In genomic region chr1:61111084-61112050, GRCh38 we compare ENCODE assay signal across 21 cellular contexts. TPM values are rescaled to one million over a fixed set of nuclear protein-coding genes. Genes with fewer than 3 reads are reported as not detected.
DNase-seq lines count a peak whose midpoint lies in the region; ATAC-seq and TF ChIP-seq lines count a peak whose summit lies in the region.
"Had no signal": no experiment of that assay in that cellular context is flagged by ENCODE, and none has a peak within 500 bp of the region (broad histone marks: within the 10 kb centered on the region; RNA-seq: fewer than 3 reads in every experiment).

No MANE protein-coding gene starts in this region.

- H3K9me3 Mint-ChIP-seq in GM23338, result peaks cover 6% of the 10 kb centered on the region; the same call in 2 of the 3 replicates
- no peaks in the 10 kb centered on the region for H3K9me3 Mint-ChIP-seq in stimulated activated effector memory CD8-positive, alpha-beta T cell treated with anti-CD3 and anti-CD28 coated beads, Interleukin-12 subunit alpha, Interleukin-12 subunit beta, amount 100 ng/mL, for 72 hours
- H3K9me3 Mint-ChIP-seq: CD4-positive, alpha-beta T cell had no signal

- 0 out of 2 replicates have a peak overlapping the region, but pooled peaks have one; percentile 41 for H3K27ac ChIP-seq in GM23338 (ENCODE audit: low read depth)
- H3K27ac ChIP-seq in adrenal gland, result peak overlapping the region in 4 of 5 donors; percentile 24 to 57 (median 31)
- H3K27ac ChIP-seq in left lung, result peak overlapping the region; percentile 6 to 10
- peak overlapping the region; percentile 30 to 50 (median 36) for H3K27ac ChIP-seq in gastrocnemius medialis
- no peak overlapping the region for H3K27ac ChIP-seq in aorta (ENCODE audit: low read depth in 1 of 2, low read length in 2 of 2)
- H3K27ac ChIP-seq: foreskin keratinocyte, KMS-11 had no signal

- H3K27ac Mint-ChIP-seq in GM23338, result peak overlapping the region; percentile 7; the same call in 1 of the 2 replicates
- no peak overlapping the region for H3K27ac Mint-ChIP-seq in stimulated activated effector memory CD8-positive, alpha-beta T cell treated with anti-CD3 and anti-CD28 coated beads, Interleukin-12 subunit alpha, Interleukin-12 subunit beta, amount 100 ng/mL, for 72 hours
- H3K27ac Mint-ChIP-seq: CD4-positive, alpha-beta T cell; naive thymus-derived CD4-positive, alpha-beta T cell had no signal

- no peaks in the 10 kb centered on the region for H3K9me2 ChIP-seq in GM23338 (ENCODE audit: insufficient read depth)

- H2AFZ ChIP-seq in GM23338, result no peak overlapping the region

- WGBS in adrenal gland, 4 donors, result 65 to 71% (median 66%) methylated on average over 3 of the region's 3 CpGs
- 46 to 49% methylated on average over 3 of the region's 3 CpGs for WGBS in aorta, 2 donors

- H4K20me1 ChIP-seq in GM23338 (replicated peaks; ENCODE audit: insufficient read depth), result no peaks in the 10 kb centered on the region

- H3K27me3 Mint-ChIP-seq in GM23338 (ENCODE audit: insufficient read depth, low read depth, poor library complexity), result peaks cover 2% of the 10 kb centered on the region
- H3K27me3 Mint-ChIP-seq: CD4-positive, alpha-beta T cell had no signal

- H3K9me3 ChIP-seq in adrenal gland (replicated peaks in 1 of 3) (peaks cover 0 to 16% (median 0%) of the 10 kb centered on the region in 3 donors), left lung (peaks cover 0 to 4% of the 10 kb centered on the region in 2 donors), gastrocnemius medialis (no peaks in the 10 kb centered on the region), aorta (ENCODE audit: control insufficient read depth, low read length) (no peaks in the 10 kb centered on the region)

- intact Hi-C loops in adrenal gland (cut with DNase I) (no loop called here), left lung (cut with DNase I) (no loop called here), gastrocnemius medialis (cut with DNase I; ENCODE audit: low total_unique reads) (no loop called here), aorta (cut with DNase I) (no loop called here)

- TF ChIP-seq POLR2A in adrenal gland (IDR thresholded peaks at IDR 0.05), result no peak
- no peak for TF ChIP-seq POLR2A in gastrocnemius medialis (IDR thresholded peaks at IDR 0.05)

- H3K27me3 ChIP-seq in GM23338 (ENCODE audit: insufficient read depth) (no peaks in the 10 kb centered on the region), adrenal gland (no peaks in the 10 kb centered on the region), left lung (no peaks in the 10 kb centered on the region), gastrocnemius medialis (no peaks in the 10 kb centered on the region), aorta (ENCODE audit: control insufficient read depth in 1 of 2, insufficient read depth in 2 of 2, low read length in 1 of 2) (no peaks in the 10 kb centered on the region)
- H3K27me3 ChIP-seq: foreskin keratinocyte had no signal

- peaks cover 26% of the 10 kb centered on the region for H3K4me1 Mint-ChIP-seq in GM23338
- peaks cover 6% of the 10 kb centered on the region for H3K4me1 Mint-ChIP-seq in stimulated activated effector memory CD8-positive, alpha-beta T cell treated with anti-CD3 and anti-CD28 coated beads, Interleukin-12 subunit alpha, Interleukin-12 subunit beta, amount 100 ng/mL, for 72 hours

- no peaks in the 10 kb centered on the region for H3F3A ChIP-seq in GM23338 (replicated peaks; ENCODE audit: low read depth)

- no peak for ATAC-seq in GM23338
- peak; percentile 57 for ATAC-seq in left lung
- ATAC-seq in gastrocnemius medialis, result no peak
- no peak for ATAC-seq in aorta (ENCODE audit: low FRiP score)
- ATAC-seq in stimulated activated effector memory CD8-positive, alpha-beta T cell treated with anti-CD3 and anti-CD28 coated beads, Interleukin-12 subunit alpha, Interleukin-12 subunit beta, amount 100 ng/mL, for 72 hours, result no peak
- ATAC-seq in GM18498 (IDR thresholded peaks at IDR 0.05; ENCODE audit: unreplicated experiment), result no peak
- ATAC-seq: foreskin keratinocyte; naive thymus-derived CD4-positive, alpha-beta T cell had no signal

- DNase-seq in GM23338 (ENCODE audit: low spot score), result no peak
- DNase-seq in adrenal gland, result no peak
- DNase-seq in left lung, result no peak
- DNase-seq in gastrocnemius medialis, result no peak
- DNase-seq in hepatic stellate cell (ENCODE audit: low spot score), result no peak
- DNase-seq in aorta, result no peak
- DNase-seq in stimulated activated effector memory CD8-positive, alpha-beta T cell treated with anti-CD3 and anti-CD28 coated beads, Interleukin-12 subunit alpha, Interleukin-12 subunit beta, amount 100 ng/mL, for 72 hours (ENCODE audit: low spot score in 2 of 2), result no peak
- DNase-seq: activated gamma-delta T cell treated with Interleukin-2 at 50 U/mL for 16 hours; anterior cingulate cortex; CD4-positive, alpha-beta T cell; DMS79 treated with DMSO at 0.1 percent for 48 hours; foreskin keratinocyte; GOT3; naive thymus-derived CD4-positive, alpha-beta T cell; NCI-H1105 treated with DMSO at 0.1 percent for 48 hours; NCI-H2107; NCI-H510A treated with DMSO at 0.1 percent for 48 hours; posterior cingulate gyrus; trophoblast cell had no signal

- H3K4me3 Mint-ChIP-seq in GM23338, result no peak overlapping the region
- H3K4me3 Mint-ChIP-seq in stimulated activated effector memory CD8-positive, alpha-beta T cell treated with anti-CD3 and anti-CD28 coated beads, Interleukin-12 subunit alpha, Interleukin-12 subunit beta, amount 100 ng/mL, for 72 hours, result no peak overlapping the region
- H3K4me3 Mint-ChIP-seq: CD4-positive, alpha-beta T cell; naive thymus-derived CD4-positive, alpha-beta T cell had no signal

- H3K79me2 ChIP-seq in GM23338 (replicated peaks; ENCODE audit: insufficient read depth), result no peaks in the 10 kb centered on the region

- H3K36me3 ChIP-seq in GM23338 (ENCODE audit: insufficient read depth) (no peaks in the 10 kb centered on the region), adrenal gland (replicated peaks in 1 of 2) (no peaks in the 10 kb centered on the region), left lung (no peaks in the 10 kb centered on the region), gastrocnemius medialis (peaks cover 0 to 4% of the 10 kb centered on the region in 2 donors), aorta (ENCODE audit: control insufficient read depth in 1 of 2, insufficient read depth in 2 of 2, low read length in 1 of 2) (no peaks in the 10 kb centered on the region)

- in situ Hi-C loops in gastrocnemius medialis (cut with MboI; ENCODE audit: low sequenced_read_pairs in 4 of 4), result no loop called here

- H3K4me1 ChIP-seq in GM23338 (ENCODE audit: insufficient read depth), result peaks cover 23% of the 10 kb centered on the region
- peaks cover 14 to 52% of the 10 kb centered on the region in 2 donors for H3K4me1 ChIP-seq in adrenal gland (replicated peaks in 1 of 2)
- H3K4me1 ChIP-seq in left lung, result peaks cover 7 to 26% of the 10 kb centered on the region in 2 donors
- H3K4me1 ChIP-seq in gastrocnemius medialis, result peaks cover 42% of the 10 kb centered on the region in 2 donors
- H3K4me1 ChIP-seq in aorta (ENCODE audit: control insufficient read depth in 1 of 2, insufficient read depth in 2 of 2, low read length in 2 of 2), result peaks cover 2 to 3% of the 10 kb centered on the region in 2 donors
- H3K4me1 ChIP-seq: foreskin keratinocyte had no signal

- H3K4me3 ChIP-seq in GM23338 (no peak overlapping the region), adrenal gland (no peak overlapping the region), left lung (no peak overlapping the region), gastrocnemius medialis (no peak overlapping the region), aorta (ENCODE audit: low read length in 2 of 2) (no peak overlapping the region)

- H3K4me2 ChIP-seq in GM23338, result peak overlapping the region; percentile 25
- H3K4me2 ChIP-seq: KMS-11 had no signal

- TF ChIP-seq CTCF in GM23338 (conservative IDR thresholded peaks at IDR 0.05; ENCODE audit: low read depth in 2 of 2) (no peak), adrenal gland (IDR thresholded peaks at IDR 0.05) (no peak), left lung (IDR thresholded peaks at IDR 0.05) (no peak), gastrocnemius medialis (IDR thresholded peaks at IDR 0.05 in 4 of 5, conservative IDR thresholded peaks at IDR 0.05 in 1 of 5) (no peak)

- peaks cover 3% of the 10 kb centered on the region; the same call in 2 of the 3 replicates for H3K36me3 Mint-ChIP-seq in GM23338 (ENCODE audit: low read depth)
- H3K36me3 Mint-ChIP-seq in stimulated activated effector memory CD8-positive, alpha-beta T cell treated with anti-CD3 and anti-CD28 coated beads, Interleukin-12 subunit alpha, Interleukin-12 subunit beta, amount 100 ng/mL, for 72 hours, result peaks cover 7% of the 10 kb centered on the region

TF ChIP-seq in GM23338, 12 proteins besides CTCF, POLR2A, EP300 and RAD21 (continues in another document):
- TF ChIP-seq, protein P1, sequence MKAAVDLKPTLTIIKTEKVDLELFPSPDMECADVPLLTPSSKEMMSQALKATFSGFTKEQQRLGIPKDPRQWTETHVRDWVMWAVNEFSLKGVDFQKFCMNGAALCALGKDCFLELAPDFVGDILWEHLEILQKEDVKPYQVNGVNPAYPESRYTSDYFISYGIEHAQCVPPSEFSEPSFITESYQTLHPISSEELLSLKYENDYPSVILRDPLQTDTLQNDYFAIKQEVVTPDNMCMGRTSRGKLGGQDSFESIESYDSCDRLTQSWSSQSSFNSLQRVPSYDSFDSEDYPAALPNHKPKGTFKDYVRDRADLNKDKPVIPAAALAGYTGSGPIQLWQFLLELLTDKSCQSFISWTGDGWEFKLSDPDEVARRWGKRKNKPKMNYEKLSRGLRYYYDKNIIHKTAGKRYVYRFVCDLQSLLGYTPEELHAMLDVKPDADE (IDR thresholded peaks at IDR 0.05), result no peak

RNA-seq across cellular contexts. Expression of gene NFIA, which starts 29.0 kb away (rescaled TPM):
- 0.97 and 2.5 TPM in 2 replicates for total RNA-seq in GM23338 (2014; rRNA removed; shearing (Covaris generic))
- 2.1 and 2.3 TPM in 2 replicates for polyA plus RNA-seq in GM23338 (2016; fragmentation: Nextera tagmentation; extraction: Ambion mirVana)
- total RNA-seq in adrenal gland, result 100 to 1,000 TPM in 2 of 8 donors, 10 to 100 TPM in 6; 59.3 to 109 (median 90.2) TPM
- 10 to 100 TPM; 15.6 to 26.0 (median 25.0) TPM for polyA plus RNA-seq in adrenal gland
- total RNA-seq in left lung, result 10 to 100 TPM; 43.1 to 60.7 TPM
- total RNA-seq in gastrocnemius medialis, result 10 to 100 TPM; 12.9 to 27.0 (median 26.6) TPM
- total RNA-seq in aorta, result 100 to 1,000 TPM; 139 to 221 TPM
- polyA plus RNA-seq in aorta, result 10 to 100 TPM; 15.3 to 25.7 TPM

Comparison
In these comparisons a context has a peak if more than half of its experiments do, and no peak if none do; other contexts are left out.
1. H3K27ac ChIP-seq: peak in GM23338 (single experiment), adrenal gland (4 of 5), left lung (2 of 2) and gastrocnemius medialis (4 of 4); none in aorta (0 of 2).